10 cellular contexts compared by ENCODE assay signal in the genomic region with DNA sequence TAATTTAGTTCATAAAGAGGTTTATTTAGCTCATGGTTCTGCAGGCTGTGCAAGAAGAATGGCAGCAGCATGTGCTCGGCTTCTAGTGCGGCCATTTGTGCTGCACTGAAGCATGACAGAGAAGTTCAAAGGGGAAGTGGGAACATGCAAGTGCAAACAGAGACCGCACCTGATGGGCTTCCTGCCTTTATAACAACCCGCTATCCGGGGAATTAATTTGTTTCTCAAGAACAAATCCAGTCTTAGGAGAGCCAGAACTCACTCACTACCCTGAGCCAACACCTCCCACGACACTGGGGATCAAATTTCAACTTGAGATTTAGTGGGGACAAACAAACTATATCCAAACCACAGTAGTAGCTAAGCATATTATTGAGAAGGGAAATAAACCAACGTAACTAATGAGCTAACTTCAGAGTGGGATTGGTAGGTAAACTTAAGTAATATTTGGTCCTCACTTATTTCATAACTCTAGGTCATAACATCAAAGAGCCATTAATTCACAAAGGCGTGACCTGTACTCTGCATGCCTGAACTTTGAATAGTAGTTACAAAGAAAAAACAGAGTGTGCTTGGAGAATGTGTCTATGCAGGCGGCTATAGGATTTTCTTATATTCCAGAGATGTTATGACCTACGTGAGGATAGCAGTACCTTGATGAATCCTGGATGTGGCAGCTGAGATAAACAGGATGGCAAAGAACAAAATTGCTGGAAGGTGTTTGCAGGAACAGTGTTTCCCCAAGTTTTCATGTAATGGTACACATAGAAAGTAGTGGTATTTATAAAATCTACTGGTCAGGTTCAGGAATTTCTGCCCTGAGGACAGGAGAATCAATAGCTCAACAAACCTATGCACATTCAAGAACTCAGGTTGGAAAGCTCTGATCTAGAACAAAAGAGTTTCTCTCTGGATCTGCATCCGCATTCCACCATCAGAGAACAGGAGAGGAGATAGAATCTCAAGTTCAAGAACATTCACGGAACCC.
DNase-seq lines count a peak whose midpoint lies in the region; ATAC-seq and TF ChIP-seq lines count a peak whose summit lies in the region.
"Had no signal": no experiment of that assay in that cellular context is flagged by ENCODE, and none has a peak within 500 bp of the region (broad histone marks: within the 10 kb centered on the region; RNA-seq: fewer than 3 reads in every experiment).

No MANE protein-coding gene starts in this region.

- peaks cover 3% of the 10 kb centered on the region for H3K9me3 Mint-ChIP-seq in activated naive CD4-positive, alpha-beta T cell treated with anti-CD3 and anti-CD28 coated beads for 36 hours
- H3K9me3 Mint-ChIP-seq in activated naive CD4-positive, alpha-beta T cell treated with anti-CD3 and anti-CD28 coated beads, Interleukin-2, amount 10 ng/mL, durations not matched to agents 7 days and 5 days: no peaks in the 10 kb centered on the region
- H3K9me3 Mint-ChIP-seq in stimulated activated memory B cell treated with anti-CD40 and anti-IgM and Interleukin-4, amounts not matched to agents 10 μg/mL and 1 μg/mL and 100 μg/mL, for 72 hours: peaks cover 7% of the 10 kb centered on the region
- H3K9me3 Mint-ChIP-seq in CD8-positive, alpha-beta T cell: peaks cover 2% of the 10 kb centered on the region

- no peaks in the 10 kb centered on the region for H3K27me3 Mint-ChIP-seq in activated naive CD4-positive, alpha-beta T cell treated with anti-CD3 and anti-CD28 coated beads for 36 hours (ENCODE audit: low read depth)
- no peaks in the 10 kb centered on the region for H3K27me3 Mint-ChIP-seq in activated naive CD4-positive, alpha-beta T cell treated with anti-CD3 and anti-CD28 coated beads, Interleukin-2, amount 10 ng/mL, durations not matched to agents 7 days and 5 days
- no peaks in the 10 kb centered on the region for H3K27me3 Mint-ChIP-seq in stimulated activated memory B cell treated with anti-CD40 and anti-IgM and Interleukin-4, amounts not matched to agents 10 μg/mL and 1 μg/mL and 100 μg/mL, for 72 hours
- H3K27me3 Mint-ChIP-seq in CD8-positive, alpha-beta T cell (ENCODE audit: low read depth): no peaks in the 10 kb centered on the region

- POLR2A ChIA-PET in CD8-positive, alpha-beta T cell (lab: Charles Lee): interaction anchor here (0.7 kb wide), 1 partner anchor 961 kb away, joined by 3 read pairs; no protein-coding TSS in a partner anchor

- no peaks in the 10 kb centered on the region for H3K36me3 Mint-ChIP-seq in activated naive CD4-positive, alpha-beta T cell treated with anti-CD3 and anti-CD28 coated beads for 36 hours (ENCODE audit: low read depth)
- H3K36me3 Mint-ChIP-seq in activated naive CD4-positive, alpha-beta T cell treated with anti-CD3 and anti-CD28 coated beads, Interleukin-2, amount 10 ng/mL, durations not matched to agents 7 days and 5 days: no peaks in the 10 kb centered on the region
- no peaks in the 10 kb centered on the region for H3K36me3 Mint-ChIP-seq in stimulated activated memory B cell treated with anti-CD40 and anti-IgM and Interleukin-4, amounts not matched to agents 10 μg/mL and 1 μg/mL and 100 μg/mL, for 72 hours
- no peaks in the 10 kb centered on the region for H3K36me3 Mint-ChIP-seq in CD8-positive, alpha-beta T cell

- peak; percentile 11 for DNase-seq in activated naive CD4-positive, alpha-beta T cell treated with anti-CD3 and anti-CD28 coated beads for 36 hours
- no peak for DNase-seq in activated naive CD4-positive, alpha-beta T cell treated with anti-CD3 and anti-CD28 coated beads, Interleukin-2, amount 10 ng/mL, durations not matched to agents 7 days and 5 days
- DNase-seq in NOMO-1 (lab: John Stamatoyannopoulos, UW; ENCODE audit: unreplicated experiment in 2 of 2) (peak; percentile 54 to 72), NCI-H82 (lab: John Stamatoyannopoulos, UW) (no peak), dorsolateral prefrontal cortex (no peak)
- no peak for DNase-seq in CD8-positive, alpha-beta T cell

- ATAC-seq in HG03103 (IDR thresholded peaks at IDR 0.05; ENCODE audit: low read depth, unreplicated experiment): peak; percentile 98
- peak; percentile 67 for ATAC-seq in stimulated activated memory B cell treated with anti-CD40 and anti-IgM and Interleukin-4, amounts not matched to agents 10 μg/mL and 1 μg/mL and 100 μg/mL, for 72 hours
- no peak for ATAC-seq in CD8-positive, alpha-beta T cell
- ATAC-seq: mucosa of descending colon had no signal

- H3K4me3 ChIP-seq in dorsolateral prefrontal cortex: no peak overlapping the region
- no peak overlapping the region for H3K4me3 ChIP-seq in CD8-positive, alpha-beta T cell (ENCODE audit: low read depth, low read length)
- H3K4me3 ChIP-seq: mucosa of descending colon had no signal

- CTCF ChIA-PET in activated naive CD4-positive, alpha-beta T cell treated with anti-CD3 and anti-CD28 coated beads for 36 hours (lab: Charles Lee): no interaction called here
- CTCF ChIA-PET in activated naive CD4-positive, alpha-beta T cell treated with anti-CD3 and anti-CD28 coated beads, Interleukin-2, amount 10 ng/mL, durations not matched to agents 7 days and 5 days (lab: Charles Lee): no interaction called here
- CTCF ChIA-PET in CD8-positive, alpha-beta T cell (lab: Charles Lee): no interaction called here

- peaks cover 13% of the 10 kb centered on the region for H3K4me1 Mint-ChIP-seq in activated naive CD4-positive, alpha-beta T cell treated with anti-CD3 and anti-CD28 coated beads for 36 hours (ENCODE audit: low read depth)
- peaks cover 8% of the 10 kb centered on the region for H3K4me1 Mint-ChIP-seq in activated naive CD4-positive, alpha-beta T cell treated with anti-CD3 and anti-CD28 coated beads, Interleukin-2, amount 10 ng/mL, durations not matched to agents 7 days and 5 days
- H3K4me1 Mint-ChIP-seq in stimulated activated memory B cell treated with anti-CD40 and anti-IgM and Interleukin-4, amounts not matched to agents 10 μg/mL and 1 μg/mL and 100 μg/mL, for 72 hours: peaks cover 13% of the 10 kb centered on the region
- H3K4me1 Mint-ChIP-seq in CD8-positive, alpha-beta T cell (ENCODE audit: low read depth): peaks cover 14% of the 10 kb centered on the region

- no peak overlapping the region for H3K27ac ChIP-seq in dorsolateral prefrontal cortex
- no peak overlapping the region for H3K27ac ChIP-seq in CD8-positive, alpha-beta T cell (ENCODE audit: low read depth, low read length)
- H3K27ac ChIP-seq: KMS-11 had no signal

- no peaks in the 10 kb centered on the region for H3K9me3 ChIP-seq in CD8-positive, alpha-beta T cell (ENCODE audit: low read length)
- H3K9me3 ChIP-seq: mucosa of descending colon had no signal

- no peaks in the 10 kb centered on the region for H3K36me3 ChIP-seq in CD8-positive, alpha-beta T cell (ENCODE audit: insufficient read depth, low read length)

- intact Hi-C loops in activated naive CD4-positive, alpha-beta T cell treated with anti-CD3 and anti-CD28 coated beads for 36 hours (cut with micrococcal nuclease): no loop called here
- intact Hi-C loops in dorsolateral prefrontal cortex (cut with DNase I): no loop called here
- intact Hi-C loops in CD8-positive, alpha-beta T cell (cut with DNase I, micrococcal nuclease): no loop called here

- no peak overlapping the region for H3K27ac Mint-ChIP-seq in activated naive CD4-positive, alpha-beta T cell treated with anti-CD3 and anti-CD28 coated beads for 36 hours
- no peak overlapping the region for H3K27ac Mint-ChIP-seq in activated naive CD4-positive, alpha-beta T cell treated with anti-CD3 and anti-CD28 coated beads, Interleukin-2, amount 10 ng/mL, durations not matched to agents 7 days and 5 days
- no peak overlapping the region for H3K27ac Mint-ChIP-seq in stimulated activated memory B cell treated with anti-CD40 and anti-IgM and Interleukin-4, amounts not matched to agents 10 μg/mL and 1 μg/mL and 100 μg/mL, for 72 hours
- no peak overlapping the region for H3K27ac Mint-ChIP-seq in CD8-positive, alpha-beta T cell

- peaks cover 7% of the 10 kb centered on the region for H3K4me1 ChIP-seq in CD8-positive, alpha-beta T cell (ENCODE audit: insufficient read depth, low read length)

- TF ChIP-seq CTCF in dorsolateral prefrontal cortex (IDR thresholded peaks at IDR 0.05 in 54 of 56, conservative IDR thresholded peaks at IDR 0.05 in 2 of 56; ENCODE audit: low read depth in 1 of 56, partially characterized antibody in 56 of 56): no peak
- no peak for TF ChIP-seq CTCF in CD8-positive, alpha-beta T cell (IDR thresholded peaks at IDR 0.05)

- H3K27me3 ChIP-seq in dorsolateral prefrontal cortex: peaks cover 0 to 9% (median 0%) of the 10 kb centered on the region in 45 donors
- H3K27me3 ChIP-seq in CD8-positive, alpha-beta T cell (ENCODE audit: insufficient read depth, low read length): no peaks in the 10 kb centered on the region

- no peak overlapping the region for H3K4me3 Mint-ChIP-seq in activated naive CD4-positive, alpha-beta T cell treated with anti-CD3 and anti-CD28 coated beads for 36 hours
- no peak overlapping the region for H3K4me3 Mint-ChIP-seq in activated naive CD4-positive, alpha-beta T cell treated with anti-CD3 and anti-CD28 coated beads, Interleukin-2, amount 10 ng/mL, durations not matched to agents 7 days and 5 days
- H3K4me3 Mint-ChIP-seq in stimulated activated memory B cell treated with anti-CD40 and anti-IgM and Interleukin-4, amounts not matched to agents 10 μg/mL and 1 μg/mL and 100 μg/mL, for 72 hours: no peak overlapping the region
- no peak overlapping the region for H3K4me3 Mint-ChIP-seq in CD8-positive, alpha-beta T cell

Comparison
In these comparisons a context has a peak if more than half of its experiments do, and no peak if none do; other contexts are left out.
1. DNase-seq: peak in activated naive CD4-positive, alpha-beta T cell treated with anti-CD3 and anti-CD28 coated beads for 36 hours (single experiment) and NOMO-1 (2 of 2); none in activated naive CD4-positive, alpha-beta T cell treated with anti-CD3 and anti-CD28 coated beads, Interleukin-2, amount 10 ng/mL, durations not matched to agents 7 days and 5 days (single experiment), NCI-H82 (single experiment), dorsolateral prefrontal cortex (0 of 10) and CD8-positive, alpha-beta T cell (0 of 7).